1 cellular context compared by ENCODE assay signal in the genomic region with DNA sequence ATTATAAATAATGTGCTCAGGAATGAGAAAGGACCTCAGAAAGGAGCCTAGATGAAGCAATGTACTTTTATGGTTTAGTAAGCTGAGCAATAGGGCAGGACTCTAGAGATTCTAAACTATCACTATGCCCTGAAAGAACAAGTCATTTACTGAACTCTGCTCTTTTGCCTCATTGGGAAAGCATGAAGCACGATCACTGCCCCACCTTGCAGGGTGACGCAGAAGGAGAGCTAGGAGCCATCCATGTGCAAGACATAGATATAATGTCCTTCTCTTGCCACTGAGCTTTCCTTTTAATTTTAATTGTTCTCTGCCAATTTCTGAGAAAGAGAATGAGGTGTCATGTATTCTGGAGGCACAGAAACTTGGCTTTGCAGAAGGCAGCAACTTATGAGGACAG.
TF ChIP-seq lines count a peak whose summit lies in the region.

No MANE protein-coding gene starts in this region.

TF ChIP-seq in K562, 482 proteins besides CTCF, POLR2A, EP300 and RAD21 (continued from another document):
- TF ChIP-seq PKNOX1 (IDR thresholded peaks at IDR 0.05) (no peak), CREB1 (IDR thresholded peaks at IDR 0.05) (0 out of 2 replicates have a peak, but pooled peaks have one; percentile 45), CREB1 (CRISPR knock-in tag; IDR thresholded peaks at IDR 0.05) (peak; percentile 65; the same call in 1 of the 2 replicates), TEAD4 (IDR thresholded peaks at IDR 0.05; ENCODE audit: low read length) (peak; percentile 53; the same call in 1 of the 2 replicates), TEAD4 (CRISPR knock-in tag; IDR thresholded peaks at IDR 0.05; ENCODE audit: borderline replicate concordance) (no peak), CREM (IDR thresholded peaks at IDR 0.05; ENCODE audit: low read depth) (peak; percentile 57; the same call in 1 of the 2 replicates), NFIC (IDR thresholded peaks at IDR 0.05) (no peak)
